Comparison of ENCODE assay signal across 13 cellular contexts in genomic region chr2:219514196-219514761, GRCh38. TPM values are rescaled to one million over a fixed set of nuclear protein-coding genes. Genes with fewer than 3 reads are reported as not detected.
DNase-seq lines count a peak whose midpoint lies in the region; ATAC-seq and TF ChIP-seq lines count a peak whose summit lies in the region.
"Had no signal": no experiment of that assay in that cellular context is flagged by ENCODE, and none has a peak within 500 bp of the region (broad histone marks: within the 10 kb centered on the region; RNA-seq: fewer than 3 reads in every experiment).

TSS of gene ASIC4 (plus strand) at chr2:219514482. CDS start at chr2:219514725, 243 bp downstream.

- no peaks in the 10 kb centered on the region for H3K79me1 ChIP-seq in mesendoderm (ENCODE audit: low read length)

- H3K9me3 ChIP-seq in osteoblast (ENCODE audit: low read depth, low read length) = no peaks in the 10 kb centered on the region

- H3K23ac ChIP-seq in mesendoderm (ENCODE audit: low read length) = no peak within 1 kb of the TSS

- H2AK5ac ChIP-seq in mesendoderm (ENCODE audit: low read length) = no peak within 1 kb of the TSS

- H3K56ac ChIP-seq in mesendoderm (ENCODE audit: low read length) = peak within 1 kb of the TSS; percentile 42

- no peak within 1 kb of the TSS for H2AFZ ChIP-seq in osteoblast (ENCODE audit: low read length)

- H2BK5ac ChIP-seq in mesendoderm (ENCODE audit: low read length) = no peak within 1 kb of the TSS

- peak within 1 kb of the TSS; percentile 19 for H3K9ac ChIP-seq in mesendoderm (ENCODE audit: low read length)

- H3K4ac ChIP-seq in mesendoderm (ENCODE audit: low read depth, low read length) = no peak within 1 kb of the TSS

- H3K27ac Mint-ChIP-seq in activated naive CD8-positive, alpha-beta T cell treated with anti-CD3 and anti-CD28 coated beads, Interleukin-2, amount 10 ng/mL, durations not matched to agents 7 days and 5 days = no peak within 1 kb of the TSS
- H3K27ac Mint-ChIP-seq: T-helper 1 cell treated with Interleukin-12 subunit alpha and Interleukin-12 subunit beta and Interleukin-4 antibody, amounts not matched to agents 30 μg/mL and 1 μg/mL, for 36 hours had no signal

- no peak within 1 kb of the TSS for H3K18ac ChIP-seq in mesendoderm (ENCODE audit: low read length)

- DNase-seq in CMK (ENCODE audit: low read depth) (peak; percentile 87), HUDEP-2 (lab: John Stamatoyannopoulos, UW; ENCODE audit: unreplicated experiment in 76 of 76) (peak; percentile 11 to 92 (median 82)), mesendoderm (no peak), HK-2 (ENCODE audit: unreplicated experiment) (no peak), osteoblast (ENCODE audit: insufficient read length, low spot score, missing footprints) (no peak)
- no peak for DNase-seq in activated naive CD8-positive, alpha-beta T cell treated with anti-CD3 and anti-CD28 coated beads, Interleukin-2, amount 10 ng/mL, durations not matched to agents 7 days and 5 days
- no peak for DNase-seq in activated CD4-positive, alpha-beta T cell treated with anti-CD3 and anti-CD28 coated beads, Interleukin-2, amount 50 U/mL, for 1 hour
- DNase-seq: NCI-H2081 treated with DMSO at 0.1 percent for 48 hours; stimulated activated CD4-positive, alpha-beta T cell treated with anti-CD3 and anti-CD28 coated beads, Interleukin-4, amount 100 ng/mL, for 4 hours had no signal

- no peak within 1 kb of the TSS for H4K8ac ChIP-seq in mesendoderm (ENCODE audit: low read depth, low read length)

- no peak for TF ChIP-seq CTCF in osteoblast (IDR thresholded peaks at IDR 0.05; ENCODE audit: extremely low read depth, low read depth, low read length)

- no peak within 1 kb of the TSS for H3K4me3 Mint-ChIP-seq in activated naive CD8-positive, alpha-beta T cell treated with anti-CD3 and anti-CD28 coated beads, Interleukin-2, amount 10 ng/mL, durations not matched to agents 7 days and 5 days
- H3K4me3 Mint-ChIP-seq: T-helper 1 cell treated with Interleukin-12 subunit alpha and Interleukin-12 subunit beta and Interleukin-4 antibody, amounts not matched to agents 30 μg/mL and 1 μg/mL, for 36 hours had no signal

- H3K79me2 ChIP-seq in mesendoderm (ENCODE audit: control insufficient read depth, insufficient read depth, low read length) = no peaks in the 10 kb centered on the region
- no peaks in the 10 kb centered on the region for H3K79me2 ChIP-seq in osteoblast (ENCODE audit: insufficient read depth, low read length)

- no peaks in the 10 kb centered on the region for H3K36me3 ChIP-seq in mesendoderm (ENCODE audit: control insufficient read depth, insufficient read depth, low read length)
- no peaks in the 10 kb centered on the region for H3K36me3 ChIP-seq in osteoblast (ENCODE audit: insufficient read depth, low read length)

- H4K20me1 ChIP-seq in osteoblast (ENCODE audit: insufficient read depth, low read length) = no peaks in the 10 kb centered on the region

- H4K5ac ChIP-seq in mesendoderm (ENCODE audit: low read length) = no peak within 1 kb of the TSS

- no CpG with 5 or more reads among the region's 31 CpGs for WGBS in mesendoderm (ENCODE audit: extremely low coverage, insufficient coverage, low lambda C conversion rate)

- H3K9me3 Mint-ChIP-seq in activated naive CD8-positive, alpha-beta T cell treated with anti-CD3 and anti-CD28 coated beads, Interleukin-2, amount 10 ng/mL, durations not matched to agents 7 days and 5 days = no peaks in the 10 kb centered on the region
- H3K9me3 Mint-ChIP-seq: activated naive CD4-positive, alpha-beta T cell treated with anti-CD3 and anti-CD28 coated beads, Interleukin-2, amount 50 U/mL, for 72 hours; T-helper 1 cell treated with Interleukin-12 subunit alpha and Interleukin-12 subunit beta and Interleukin-4 antibody, amounts not matched to agents 30 μg/mL and 1 μg/mL, for 36 hours had no signal

- H3K27ac ChIP-seq in mesendoderm (ENCODE audit: low read depth, low read length) (no peak within 1 kb of the TSS), osteoblast (ENCODE audit: low read depth, low read length) (no peak within 1 kb of the TSS)

- H3K4me3 ChIP-seq in mesendoderm (ENCODE audit: low read length) (no peak within 1 kb of the TSS), osteoblast (ENCODE audit: insufficient read depth, low read length) (no peak within 1 kb of the TSS)

- POLR2A ChIA-PET in activated naive CD8-positive, alpha-beta T cell treated with anti-CD3 and anti-CD28 coated beads, Interleukin-2, amount 10 ng/mL, durations not matched to agents 7 days and 5 days (lab: Charles Lee) = no interaction called here

- peaks cover 76% of the 10 kb centered on the region for H3K27me3 Mint-ChIP-seq in activated naive CD8-positive, alpha-beta T cell treated with anti-CD3 and anti-CD28 coated beads, Interleukin-2, amount 10 ng/mL, durations not matched to agents 7 days and 5 days

- H3K36me3 Mint-ChIP-seq in activated naive CD8-positive, alpha-beta T cell treated with anti-CD3 and anti-CD28 coated beads, Interleukin-2, amount 10 ng/mL, durations not matched to agents 7 days and 5 days = peaks cover 1% of the 10 kb centered on the region
- H3K36me3 Mint-ChIP-seq: activated naive CD4-positive, alpha-beta T cell treated with anti-CD3 and anti-CD28 coated beads, Interleukin-2, amount 50 U/mL, for 72 hours had no signal

- H2BK15ac ChIP-seq in mesendoderm (replicated peaks; ENCODE audit: low read depth) = no peak within 1 kb of the TSS

- H3K4me1 Mint-ChIP-seq in activated naive CD8-positive, alpha-beta T cell treated with anti-CD3 and anti-CD28 coated beads, Interleukin-2, amount 10 ng/mL, durations not matched to agents 7 days and 5 days = peaks cover 11% of the 10 kb centered on the region

- peaks cover 23% of the 10 kb centered on the region for H3K27me3 ChIP-seq in mesendoderm (ENCODE audit: insufficient read depth, low read length, poor library complexity)
- peaks cover 51% of the 10 kb centered on the region for H3K27me3 ChIP-seq in osteoblast (ENCODE audit: insufficient read depth, low read length)

- H2BK120ac ChIP-seq in mesendoderm (ENCODE audit: low read depth, low read length) = no peak within 1 kb of the TSS

- ATAC-seq in activated naive CD8-positive, alpha-beta T cell treated with anti-CD3 and anti-CD28 coated beads, Interleukin-2, amount 10 ng/mL, durations not matched to agents 7 days and 5 days (ENCODE audit: low read depth) = peak; percentile 24
- ATAC-seq in GM19023 (IDR thresholded peaks at IDR 0.05; ENCODE audit: unreplicated experiment) = no peak
- ATAC-seq: activated naive CD4-positive, alpha-beta T cell treated with anti-CD3 and anti-CD28 coated beads, Interleukin-2, amount 50 U/mL, for 72 hours; esophagus mucosa had no signal

- peak within 1 kb of the TSS; percentile 29 for H3K4me2 ChIP-seq in mesendoderm (ENCODE audit: low read length)
- no peak within 1 kb of the TSS for H3K4me2 ChIP-seq in osteoblast (ENCODE audit: insufficient read depth, low read length)

- peaks cover 4% of the 10 kb centered on the region for H3K4me1 ChIP-seq in mesendoderm (ENCODE audit: control insufficient read depth, low read depth, low read length)
- H3K4me1 ChIP-seq in osteoblast (ENCODE audit: insufficient read depth, low read length) = peaks cover 9% of the 10 kb centered on the region

RNA-seq across cellular contexts. Expression of gene ASIC4, which starts in this region (rescaled TPM):
- under 1 TPM; 0.08 to 0.09 TPM for total RNA-seq in activated naive CD8-positive, alpha-beta T cell treated with anti-CD3 and anti-CD28 coated beads, Interleukin-2, amount 10 ng/mL, durations not matched to agents 7 days and 5 days
- polyA plus RNA-seq in mesendoderm (2013, experiment 1 of 2) = not detected
- polyA plus RNA-seq in mesendoderm (2013, experiment 2 of 2) = 0.01 TPM
- under 0.01 TPM in 1 of 2 replicates, not detected in the other for total RNA-seq in osteoblast
- total RNA-seq: esophagus mucosa had no signal

Comparison
In these comparisons a context has a peak if more than half of its experiments do, and no peak if none do; other contexts are left out.
1. Peak in ATAC-seq in activated naive CD8-positive, alpha-beta T cell treated with anti-CD3 and anti-CD28 coated beads, Interleukin-2, amount 10 ng/mL, durations not matched to agents 7 days and 5 days; RNA of the gene not detected or under 1 TPM.
2. DNase-seq: peak in CMK (single experiment) and HUDEP-2 (76 of 76); none in activated naive CD8-positive, alpha-beta T cell treated with anti-CD3 and anti-CD28 coated beads, Interleukin-2, amount 10 ng/mL, durations not matched to agents 7 days and 5 days (single experiment), mesendoderm (single experiment), activated CD4-positive, alpha-beta T cell treated with anti-CD3 and anti-CD28 coated beads, Interleukin-2, amount 50 U/mL, for 1 hour (single experiment), HK-2 (single experiment) and osteoblast (single experiment).